ENCODE assay signal across 12 cellular contexts in the genomic region with DNA sequence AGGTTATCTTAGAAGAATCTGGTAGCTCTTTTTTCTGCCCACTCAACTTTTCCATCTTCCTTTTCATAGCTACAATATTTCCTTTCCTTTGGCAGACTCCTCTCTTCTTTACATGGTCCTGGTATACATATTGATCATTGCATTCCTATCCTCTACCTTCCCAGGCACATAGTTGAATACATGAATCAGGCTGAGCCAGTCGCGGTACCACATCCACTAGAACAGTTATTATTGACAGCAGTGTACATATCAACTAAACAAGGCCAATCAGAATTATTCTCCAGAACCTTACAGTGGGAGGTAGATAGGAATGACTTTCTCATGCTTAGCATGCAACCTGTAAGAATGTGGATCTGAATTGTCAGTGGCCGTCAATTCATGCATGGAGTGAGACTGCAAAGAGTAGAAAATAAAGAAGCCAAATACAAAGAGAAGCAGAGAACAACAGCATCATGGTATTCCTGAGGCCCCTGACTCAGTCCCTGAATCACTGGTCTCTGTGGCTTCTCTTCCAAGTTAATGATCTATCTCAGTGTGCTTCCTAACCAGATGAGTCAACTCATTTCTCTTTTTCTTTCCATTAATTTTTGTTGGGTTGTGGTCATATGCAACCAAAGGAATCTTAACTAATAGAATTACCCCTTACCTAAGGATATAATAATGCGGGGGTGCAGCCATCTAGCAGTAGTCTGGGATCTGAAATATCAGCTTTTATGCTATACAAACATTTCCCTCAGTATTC.
DNase-seq lines count a peak whose midpoint lies in the region; ATAC-seq, FAIRE-seq and TF ChIP-seq lines count a peak whose summit lies in the region.
"Had no signal": no experiment of that assay in that cellular context is flagged by ENCODE, and none has a peak within 500 bp of the region (broad histone marks: within the 10 kb centered on the region; RNA-seq: fewer than 3 reads in every experiment).

No MANE protein-coding gene starts in this region.

- H3K4me3 Mint-ChIP-seq in type B pancreatic cell: no peak overlapping the region
- H3K4me3 Mint-ChIP-seq: brain had no signal

- no peak for DNase-seq in GM12892 (ENCODE audit: insufficient read length)
- DNase-seq in M059J (ENCODE audit: low read depth): peak; percentile 96
- peak; percentile 38 to 94 for DNase-seq in cardiac fibroblast (ENCODE audit: low read depth in 2 of 2)
- peak; percentile 99 for DNase-seq in renal cortical epithelial cell (ENCODE audit: low read depth)
- DNase-seq in type B pancreatic cell (ENCODE audit: extremely low spot score, unreplicated experiment): no peak
- DNase-seq: left ventricle myocardium superior; NCI-H1105; pancreas; stimulated activated CD4-positive, alpha-beta T cell treated with anti-CD3 and anti-CD28 coated beads, Interleukin-4, amount 100 ng/mL, for 1 hour had no signal

- H3K4me1 Mint-ChIP-seq in type B pancreatic cell (ENCODE audit: unreplicated experiment): no peaks in the 10 kb centered on the region
- H3K4me1 Mint-ChIP-seq: brain had no signal

- no peak for TF ChIP-seq POLR2A in GM12892 (IDR thresholded peaks at IDR 0.05; ENCODE audit: low read depth, low read length)

- no peaks in the 10 kb centered on the region for H3K36me3 Mint-ChIP-seq in type B pancreatic cell
- H3K36me3 Mint-ChIP-seq: brain had no signal

- peak overlapping the region in 1 of 2 donors; percentile 13 for H3K4me3 ChIP-seq in cardiac fibroblast (replicated peaks in 1 of 2; ENCODE audit: low read depth in 2 of 2, low read length in 2 of 2)
- H3K4me3 ChIP-seq: pancreas had no signal

- TF ChIP-seq CTCF in cardiac fibroblast (IDR thresholded peaks at IDR 0.05; ENCODE audit: low read depth, low read length) (no peak), type B pancreatic cell (conservative IDR thresholded peaks at IDR 0.05) (no peak)

- no peaks in the 10 kb centered on the region for H3K27me3 Mint-ChIP-seq in type B pancreatic cell

- no peak overlapping the region for H3K27ac Mint-ChIP-seq in type B pancreatic cell
- H3K27ac Mint-ChIP-seq: brain had no signal

- no peaks in the 10 kb centered on the region for H3K9me3 Mint-ChIP-seq in type B pancreatic cell
- H3K9me3 Mint-ChIP-seq: brain had no signal

- ATAC-seq in GM21528 (IDR thresholded peaks at IDR 0.05; ENCODE audit: low FRiP score, unreplicated experiment) (no peak), HG02840 (IDR thresholded peaks at IDR 0.05; ENCODE audit: low FRiP score, unreplicated experiment) (no peak)
- ATAC-seq: left ventricle myocardium superior had no signal

- peak; percentile 46 for FAIRE-seq in GM12892 (lab: Jason Lieb, UNC)
- FAIRE-seq: pancreas had no signal

Comparison
In these comparisons a context has a peak if more than half of its experiments do, and no peak if none do; other contexts are left out.
1. DNase-seq: peak in M059J (single experiment), cardiac fibroblast (2 of 2) and renal cortical epithelial cell (single experiment); none in GM12892 (single experiment) and type B pancreatic cell (single experiment).